ENCODE assay signal across 8 cellular contexts in the genomic region with DNA sequence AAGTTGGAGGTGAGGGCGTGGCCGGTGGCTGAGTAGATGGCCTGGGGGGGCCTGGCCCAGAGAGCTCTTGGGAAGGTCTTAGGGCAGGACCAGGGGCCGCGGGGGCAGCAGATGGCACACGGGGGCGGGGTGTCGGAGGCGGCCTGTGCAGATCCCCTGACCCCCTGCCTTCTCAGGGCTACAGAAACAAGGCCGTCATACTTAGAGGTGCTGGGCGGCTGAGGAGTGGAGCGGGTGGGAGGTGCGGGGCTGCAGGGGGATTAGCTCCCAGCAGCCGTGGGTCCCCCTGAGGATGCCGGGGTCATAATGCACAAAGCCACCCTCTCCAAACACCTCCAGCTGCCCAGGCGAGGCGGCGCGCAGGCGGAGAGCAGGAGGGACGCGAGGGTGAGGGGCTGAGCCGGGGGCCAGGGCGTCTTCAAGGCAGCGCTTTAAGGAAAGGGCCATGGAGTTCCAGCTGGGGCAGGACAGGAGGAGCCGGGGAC. TPM values are rescaled to one million over a fixed set of nuclear protein-coding genes. Genes with fewer than 3 reads are reported as not detected.
A peak's percentile ranks its signal among the peaks of the same experiment; 100 is the strongest.
DNase-seq lines count a peak whose midpoint lies in the region; ATAC-seq and TF ChIP-seq lines count a peak whose summit lies in the region.

No MANE protein-coding gene starts in this region.

- peaks cover 0 to 29% (median 13%) of the 10 kb centered on the region in 11 experiments; a peak in 17 of 22 replicates for H3K27me3 ChIP-seq in BLaER1 treated with 17β-estradiol and CSF1 and Interleukin-3, amounts not matched to agents 10 nM and 100 nM
- no peaks in the 10 kb centered on the region for H3K27me3 ChIP-seq in Peyer's patch
- no peaks in the 10 kb centered on the region for H3K27me3 ChIP-seq in esophagus muscularis mucosa
- no peaks in the 10 kb centered on the region for H3K27me3 ChIP-seq in ovary

- TF ChIP-seq CTCF in Peyer's patch (IDR thresholded peaks at IDR 0.05) (no peak), esophagus muscularis mucosa (IDR thresholded peaks at IDR 0.05) (no peak), ovary (IDR thresholded peaks at IDR 0.05) (no peak)

- intact Hi-C loops in esophagus muscularis mucosa (cut with DNase I), result no loop called here
- intact Hi-C loops in ovary (cut with DNase I), result no loop called here

- no peaks in the 10 kb centered on the region for H4K20me1 ChIP-seq in BLaER1 treated with 17β-estradiol and CSF1 and Interleukin-3, amounts not matched to agents 10 nM and 100 nM

- H3K9ac ChIP-seq in BLaER1 treated with 17β-estradiol and CSF1 and Interleukin-3, amounts not matched to agents 10 nM and 100 nM, result peak overlapping the region in 1 of 11 experiments; percentile 76; a peak in 4 of 22 replicates

- no peak for TF ChIP-seq POLR2A in Peyer's patch (IDR thresholded peaks at IDR 0.05)
- TF ChIP-seq POLR2A in esophagus muscularis mucosa (IDR thresholded peaks at IDR 0.05; ENCODE audit: low read depth), result no peak
- no peak for TF ChIP-seq POLR2A in ovary (IDR thresholded peaks at IDR 0.05)

- H3K36me3 ChIP-seq in BLaER1 treated with 17β-estradiol and CSF1 and Interleukin-3, amounts not matched to agents 10 nM and 100 nM, result no peaks in the 10 kb centered on the region
- no peaks in the 10 kb centered on the region for H3K36me3 ChIP-seq in Peyer's patch
- no peaks in the 10 kb centered on the region for H3K36me3 ChIP-seq in esophagus muscularis mucosa
- no peaks in the 10 kb centered on the region for H3K36me3 ChIP-seq in ovary

- peaks cover 4 to 14% (median 11%) of the 10 kb centered on the region in 10 experiments for H3K4me1 ChIP-seq in BLaER1 treated with 17β-estradiol and CSF1 and Interleukin-3, amounts not matched to agents 10 nM and 100 nM
- H3K4me1 ChIP-seq in Peyer's patch, result peaks cover 0 to 15% (median 0%) of the 10 kb centered on the region in 4 donors
- peaks cover 22 to 31% (median 30%) of the 10 kb centered on the region in 4 donors for H3K4me1 ChIP-seq in esophagus muscularis mucosa
- H3K4me1 ChIP-seq in ovary (ENCODE audit: insufficient read depth), result peaks cover 10% of the 10 kb centered on the region

- peak overlapping the region in 4 of 10 experiments; percentile 47 to 73 (median 62); a peak in 8 of 20 replicates for H3K4me3 ChIP-seq in BLaER1 treated with 17β-estradiol and CSF1 and Interleukin-3, amounts not matched to agents 10 nM and 100 nM
- H3K4me3 ChIP-seq in Peyer's patch, result peak overlapping the region; percentile 37 to 64 (median 53)
- peak overlapping the region; percentile 56 to 69 (median 59) for H3K4me3 ChIP-seq in esophagus muscularis mucosa
- H3K4me3 ChIP-seq in ovary, result peak overlapping the region; percentile 41

- H3K9me3 ChIP-seq in BLaER1 treated with 17β-estradiol and CSF1 and Interleukin-3, amounts not matched to agents 10 nM and 100 nM (replicated peaks in 1 of 11), result peaks cover 0 to 5% (median 0%) of the 10 kb centered on the region in 11 experiments; a peak in 2 of 22 replicates
- H3K9me3 ChIP-seq in Peyer's patch (no peaks in the 10 kb centered on the region), esophagus muscularis mucosa (no peaks in the 10 kb centered on the region), ovary (no peaks in the 10 kb centered on the region)

- peak overlapping the region in 3 of 11 experiments; percentile 63 to 76 (median 68); a peak in 4 of 22 replicates for H3K27ac ChIP-seq in BLaER1 treated with 17β-estradiol and CSF1 and Interleukin-3, amounts not matched to agents 10 nM and 100 nM
- H3K27ac ChIP-seq in Peyer's patch (peak overlapping the region in 1 of 4 donors; percentile 60), esophagus muscularis mucosa (replicated peaks in 1 of 4) (peak overlapping the region; percentile 72 to 81 (median 76)), ovary (no peak overlapping the region)

- TF ChIP-seq EP300 in esophagus muscularis mucosa (IDR thresholded peaks at IDR 0.05) (no peak), ovary (IDR thresholded peaks at IDR 0.05) (no peak)

- 73% methylated on average over 16 of the region's 25 CpGs for WGBS in esophagus muscularis mucosa
- WGBS in ovary, 3 donors, result 81 to 83% (median 82%) methylated on average over 25 of the region's 25 CpGs

- H3K4me2 ChIP-seq in BLaER1 treated with 17β-estradiol and CSF1 and Interleukin-3, amounts not matched to agents 10 nM and 100 nM, result peak overlapping the region; percentile 87 to 97 (median 92)

- DNase-seq in Peyer's patch (peak in 1 of 3 donors; percentile 39), esophagus muscularis mucosa (ENCODE audit: extremely low spot score) (no peak), ovary (no peak), SW 1271 (lab: John Stamatoyannopoulos, UW) (no peak), dermis blood vessel endothelial cell (no peak)
- DNase-seq in NK-92 treated with Interleukin-12 subunit alpha and Interleukin-12 subunit beta, amount 100 ng/mL, for 24 hours (lab: John Stamatoyannopoulos, UW), result no peak

- ATAC-seq in GM21786 (IDR thresholded peaks at IDR 0.05; ENCODE audit: unreplicated experiment), result no peak

RNA-seq across cellular contexts. Expression of a gene that starts 40.4 kb away (rescaled TPM):
- total RNA-seq in Peyer's patch (10 to 100 TPM; 19.3 to 51.2 (median 23.1) TPM), esophagus muscularis mucosa (10 to 100 TPM; 54.8 to 77.7 (median 57.4) TPM), ovary (10 to 100 TPM; 31.8 to 68.7 (median 51.5) TPM), dermis blood vessel endothelial cell (14.1 and 34.4 TPM in 2 replicates)
- 10 to 100 TPM; 65.1 to 73.1 TPM for polyA plus RNA-seq in ovary

Comparison
In these comparisons a context has a peak if more than half of its experiments do, and no peak if none do; other contexts are left out.
1. H3K27ac ChIP-seq: peak in esophagus muscularis mucosa (4 of 4); none in ovary (0 of 2).